12 cellular contexts compared by ENCODE assay signal in genomic region chr19:41302624-41303351, GRCh38. TPM values are rescaled to one million over a fixed set of nuclear protein-coding genes. Genes with fewer than 3 reads are reported as not detected.
DNase-seq lines count a peak whose midpoint lies in the region; TF ChIP-seq lines count a peak whose summit lies in the region.
"Had no signal": no experiment of that assay in that cellular context is flagged by ENCODE, and none has a peak within 500 bp of the region (broad histone marks: within the 10 kb centered on the region; RNA-seq: fewer than 3 reads in every experiment).

No MANE protein-coding gene starts in this region.

- H2AFZ ChIP-seq in trophoblast cell (ENCODE audit: insufficient read depth, low read length, poor library complexity) = no peak overlapping the region

- H3K27ac ChIP-seq in trophoblast cell (ENCODE audit: low read depth, low read length) (no peak overlapping the region), adrenal gland (peak overlapping the region in 1 of 5 donors; percentile 24)

- H3K36me3 ChIP-seq in trophoblast cell (ENCODE audit: control insufficient read depth in 1 of 2, insufficient read depth in 2 of 2, low read length in 2 of 2) = peaks cover 69 to 84% of the 10 kb centered on the region in 2 experiments
- H3K36me3 ChIP-seq in adrenal gland (replicated peaks in 1 of 2) = peaks cover 0 to 76% of the 10 kb centered on the region in 2 donors

- DNase-seq in T-helper 2 cell = peak; percentile 33 to 90 (median 56)
- DNase-seq in stimulated activated CD4-positive, alpha-beta T cell treated with anti-CD3 and anti-CD28 coated beads, Interleukin-2, amount 100 ng/mL, for 24 hours = peak; percentile 71 to 73
- no peak for DNase-seq in NAMALWA (ENCODE audit: low spot score)
- no peak for DNase-seq in HEK293T (ENCODE audit: extremely low spot score)
- DNase-seq in trophoblast cell = no peak
- no peak for DNase-seq in adrenal gland
- DNase-seq: GOT3, NCI-H1048, psoas muscle had no signal

- H3K79me1 ChIP-seq in trophoblast cell (ENCODE audit: low read length) = no peaks in the 10 kb centered on the region

- H2BK5ac ChIP-seq in trophoblast cell (ENCODE audit: low read depth, low read length, poor library complexity) = no peak overlapping the region

- H3K27ac Mint-ChIP-seq in activated naive CD4-positive, alpha-beta T cell treated with anti-CD3 and anti-CD28 coated beads, Interleukin-2, amount 50 U/mL, for 24 hours = peak overlapping the region; percentile 93

- H2BK12ac ChIP-seq in trophoblast cell (ENCODE audit: low read length) = no peak overlapping the region

- H3K4me3 ChIP-seq in GM08714 (ENCODE audit: low read length) (peak overlapping the region; percentile 3; the same call in 1 of the 2 replicates), trophoblast cell (ENCODE audit: low read depth, low read length) (no peak overlapping the region), adrenal gland (no peak overlapping the region)
- H3K4me3 ChIP-seq: psoas muscle had no signal

- H3K14ac ChIP-seq in trophoblast cell (ENCODE audit: low read length) = no peak overlapping the region

- CTCF ChIA-PET in HEK293T (lab: Yijun Ruan, JAX) = no interaction called here

- no peak overlapping the region for H3K4ac ChIP-seq in trophoblast cell (ENCODE audit: low read depth, low read length)

- no peaks in the 10 kb centered on the region for H3K27me3 Mint-ChIP-seq in activated naive CD4-positive, alpha-beta T cell treated with anti-CD3 and anti-CD28 coated beads, Interleukin-2, amount 50 U/mL, for 24 hours

- H4K12ac ChIP-seq in trophoblast cell (ENCODE audit: low read depth, low read length) = no peak overlapping the region

- H3K4me1 Mint-ChIP-seq in activated naive CD4-positive, alpha-beta T cell treated with anti-CD3 and anti-CD28 coated beads, Interleukin-2, amount 50 U/mL, for 24 hours = peaks cover 92% of the 10 kb centered on the region

- H3K9ac ChIP-seq in trophoblast cell (ENCODE audit: low read length) = no peak overlapping the region

- no peak overlapping the region for H2BK120ac ChIP-seq in trophoblast cell (ENCODE audit: insufficient read depth, low read length, poor library complexity)

- H4K8ac ChIP-seq in trophoblast cell (ENCODE audit: low read depth, low read length) = no peak overlapping the region

- no peak overlapping the region for H3K4me2 ChIP-seq in trophoblast cell (ENCODE audit: low read length)

- H3K4me3 Mint-ChIP-seq in activated naive CD4-positive, alpha-beta T cell treated with anti-CD3 and anti-CD28 coated beads, Interleukin-2, amount 50 U/mL, for 24 hours = peak overlapping the region; percentile 66

- H3K9me3 ChIP-seq in trophoblast cell (ENCODE audit: insufficient read depth, low read depth, low read length) (no peaks in the 10 kb centered on the region), adrenal gland (replicated peaks in 1 of 3) (no peaks in the 10 kb centered on the region)
- H3K9me3 ChIP-seq: gastroesophageal sphincter, psoas muscle had no signal

- H3K9me3 Mint-ChIP-seq in activated naive CD4-positive, alpha-beta T cell treated with anti-CD3 and anti-CD28 coated beads, Interleukin-2, amount 50 U/mL, for 24 hours = no peaks in the 10 kb centered on the region

- POLR2A ChIA-PET in HEK293T (lab: Yijun Ruan, JAX) = interaction anchor here (0.8 kb wide), 1 partner anchor 39 kb away, joined by 3 read pairs; the partner anchor contains the start of gene HNRNPUL1

- no peak for TF ChIP-seq CTCF in adrenal gland (IDR thresholded peaks at IDR 0.05)

- no peak for TF ChIP-seq POLR2A in adrenal gland (IDR thresholded peaks at IDR 0.05)

- no peak overlapping the region for H4K91ac ChIP-seq in trophoblast cell (ENCODE audit: low read depth, low read length)

- no peak overlapping the region for H3K18ac ChIP-seq in trophoblast cell (ENCODE audit: low read length)

- no CpG with 5 or more reads among the region's 21 CpGs for WGBS in trophoblast cell (ENCODE audit: extremely low coverage, insufficient coverage, insufficient read length)
- WGBS in adrenal gland, 4 donors = 65 to 76% (median 71%) methylated on average over 11 to 21 of the region's 21 CpGs

- H3K4me1 ChIP-seq in trophoblast cell (ENCODE audit: control insufficient read depth in 1 of 2, insufficient read depth in 2 of 2, low read length in 2 of 2) (no peaks in the 10 kb centered on the region), adrenal gland (replicated peaks in 1 of 2) (peaks cover 17 to 32% of the 10 kb centered on the region in 2 donors)

- H3K23ac ChIP-seq in trophoblast cell (ENCODE audit: low read length) = no peak overlapping the region

- no peak overlapping the region for H2AK5ac ChIP-seq in trophoblast cell (ENCODE audit: low read length)

- no peaks in the 10 kb centered on the region for H3K27me3 ChIP-seq in trophoblast cell (ENCODE audit: insufficient read depth, low read length)
- no peaks in the 10 kb centered on the region for H3K27me3 ChIP-seq in adrenal gland
- H3K27me3 ChIP-seq: gastroesophageal sphincter had no signal

- H3K36me3 Mint-ChIP-seq in activated naive CD4-positive, alpha-beta T cell treated with anti-CD3 and anti-CD28 coated beads, Interleukin-2, amount 50 U/mL, for 24 hours = peaks cover 12% of the 10 kb centered on the region

- intact Hi-C loops in adrenal gland (cut with DNase I) = no loop called here

- no peaks in the 10 kb centered on the region for H3K79me2 ChIP-seq in trophoblast cell (ENCODE audit: control insufficient read depth, insufficient read depth, low read length, poor library complexity)

TF ChIP-seq in HEK293T, 16 proteins besides CTCF, POLR2A, EP300 and RAD21:
- TF ChIP-seq SUZ12 (IDR thresholded peaks at IDR 0.05) (no peak), SP1 (IDR thresholded peaks at IDR 0.05) (no peak), TARDBP (IDR thresholded peaks at IDR 0.05) (no peak), PKNOX1 (IDR thresholded peaks at IDR 0.05) (no peak), HDGF (IDR thresholded peaks at IDR 0.05; ENCODE audit: borderline replicate concordance) (no peak), L3MBTL2 (conservative IDR thresholded peaks at IDR 0.05) (no peak), FOXA1 (IDR thresholded peaks at IDR 0.05) (no peak), NFRKB (IDR thresholded peaks at IDR 0.05) (no peak), ELF4 (IDR thresholded peaks at IDR 0.05) (no peak), CTBP1 (IDR thresholded peaks at IDR 0.05; ENCODE audit: borderline replicate concordance) (no peak), FOXM1 (IDR thresholded peaks at IDR 0.05; ENCODE audit: borderline replicate concordance) (no peak), ARNT (IDR thresholded peaks at IDR 0.05) (no peak), BHLHE40 (IDR thresholded peaks at IDR 0.05; ENCODE audit: borderline replicate concordance) (no peak), LEF1 (IDR thresholded peaks at IDR 0.05; ENCODE audit: borderline replicate concordance) (no peak), FOXK2 (IDR thresholded peaks at IDR 0.05) (no peak), ZNF384 (IDR thresholded peaks at IDR 0.05) (no peak)
TF ChIP-seq in HEK293T: peak in this region for 0.

RNA-seq across cellular contexts. Expression of gene CCDC97, which starts 7.2 kb away (rescaled TPM):
- 24.7 and 26.3 TPM in 2 replicates for polyA plus RNA-seq in trophoblast cell (2013)
- 10 to 100 TPM in 7 of 8 donors, 1 to 10 TPM in 1; 9.2 to 25.6 (median 19.8) TPM for total RNA-seq in adrenal gland
- 10 to 100 TPM in 1 of 3 donors, 1 to 10 TPM in 2; 9.4 to 17.4 (median 10.0) TPM for polyA plus RNA-seq in adrenal gland

RNA-seq across cellular contexts. Expression of gene HNRNPUL1, which starts 38.6 kb away (rescaled TPM):
- 233 and 238 TPM in 2 replicates for polyA plus RNA-seq in trophoblast cell (2013)
- total RNA-seq in adrenal gland = 100 to 1,000 TPM; 123 to 175 (median 146) TPM
- 100 to 1,000 TPM in 2 of 3 donors, 10 to 100 TPM in 1; 90.4 to 130 (median 101) TPM for polyA plus RNA-seq in adrenal gland

RNA-seq across cellular contexts. Expression of gene TGFB1, which starts 50.9 kb away (rescaled TPM):
- polyA plus RNA-seq in trophoblast cell (2013) = 140 and 142 TPM in 2 replicates
- 10 to 100 TPM; 17.4 to 75.9 (median 42.2) TPM for total RNA-seq in adrenal gland
- 10 to 100 TPM in 2 of 3 donors, 1 to 10 TPM in 1; 8.7 to 37.9 (median 17.1) TPM for polyA plus RNA-seq in adrenal gland

Comparison
In these comparisons a context has a peak if more than half of its experiments do, and no peak if none do; other contexts are left out.
1. DNase-seq: peak in T-helper 2 cell (5 of 5) and stimulated activated CD4-positive, alpha-beta T cell treated with anti-CD3 and anti-CD28 coated beads, Interleukin-2, amount 100 ng/mL, for 24 hours (2 of 2); none in NAMALWA (single experiment), HEK293T (single experiment), trophoblast cell (0 of 2) and adrenal gland (0 of 7).